7 cellular contexts compared by ENCODE assay signal in genomic region chr1:7669559-7670208, GRCh38.
DNase-seq lines count a peak whose midpoint lies in the region; ATAC-seq and TF ChIP-seq lines count a peak whose summit lies in the region.

No MANE protein-coding gene starts in this region.

- intact Hi-C loops in left colon (cut with DNase I, micrococcal nuclease), result loop anchor here (5.0 to 10.0 kb wide), 3 partner anchors 83 to 235 kb away; no protein-coding TSS in a partner anchor

- peak; percentile 91 for TF ChIP-seq CTCF in GM12872 (IDR thresholded peaks at IDR 0.05; ENCODE audit: insufficient read depth, low read depth, low read length)

- ATAC-seq in left colon (peak; percentile 74), HG03175 (IDR thresholded peaks at IDR 0.05; ENCODE audit: unreplicated experiment) (no peak)

- DNase-seq in NCI-H1417 (lab: John Stamatoyannopoulos, UW) (peak; percentile 41 to 93 (median 89)), cerebellum (ENCODE audit: low spot score) (peak; percentile 68), left colon (peak in 1 of 2 donors; percentile 46)
- peak; percentile 56 for DNase-seq in activated CD4-positive, CD25-positive, alpha-beta regulatory T cell treated with anti-CD3 and anti-CD28 coated beads, Interleukin-2, amount 50 U/mL, for 72 hours
- DNase-seq in stimulated activated CD4-positive, alpha-beta T cell treated with anti-CD3 and anti-CD28 coated beads, Interleukin-4, amount 100 ng/mL, for 4 hours, result peak; percentile 45 to 53
